In the genomic region with DNA sequence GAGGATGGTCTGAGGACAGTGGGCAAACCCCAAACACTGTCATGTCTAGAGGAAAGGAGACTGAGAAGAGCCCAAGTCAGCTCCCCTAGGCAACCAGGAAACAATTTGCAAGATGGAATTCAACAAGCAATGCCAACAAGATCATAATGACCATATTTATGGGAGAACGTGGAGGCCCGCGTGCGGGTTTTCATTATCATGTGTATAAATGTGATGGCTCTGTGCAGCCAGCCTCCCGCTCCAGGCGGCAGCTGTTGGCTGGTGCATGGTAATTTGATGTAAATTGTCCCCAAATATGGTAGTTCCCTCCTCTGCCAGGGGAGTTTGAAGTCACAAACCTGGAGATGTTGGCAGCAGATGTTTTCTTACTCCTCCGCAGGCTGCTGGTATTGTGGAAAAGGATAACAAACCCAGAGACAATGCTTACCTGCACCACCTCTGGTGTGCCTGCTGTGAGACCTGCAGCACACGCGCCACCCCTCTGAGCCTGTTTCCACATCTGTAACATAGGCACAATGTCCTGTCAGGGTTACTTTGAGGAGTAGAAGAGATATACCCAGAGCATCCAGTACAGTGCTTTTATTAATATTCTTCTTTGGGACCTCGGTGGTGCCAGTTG, we compare ENCODE assay signal across 13 cellular contexts.
"Had no signal": no experiment of that assay in that cellular context is flagged by ENCODE, and none has a peak within 500 bp of the region (broad histone marks: within the 10 kb centered on the region; RNA-seq: fewer than 3 reads in every experiment).

No MANE protein-coding gene starts in this region.

- H3K27me3 ChIP-seq: cardiac muscle cell, esophagus squamous epithelium had no signal

- H3K4me3 ChIP-seq: cardiac muscle cell, esophagus squamous epithelium, left lung, suprapubic skin had no signal

- H3K4me1 ChIP-seq: esophagus squamous epithelium, foreskin keratinocyte, left lung, suprapubic skin had no signal

- H3K36me3 ChIP-seq: cardiac muscle cell, esophagus squamous epithelium, left lung, suprapubic skin, WERI-Rb-1 had no signal

- H3K9me3 ChIP-seq: esophagus squamous epithelium, left lung, suprapubic skin had no signal

- ATAC-seq: activated CD8-positive, alpha-beta T cell treated with anti-CD3 and anti-CD28 coated beads for 36 hours; foreskin keratinocyte; left lung; stimulated activated naive CD8-positive, alpha-beta T cell treated with anti-CD3 and anti-CD28 coated beads, Interleukin-15, Interleukin-2, amounts not matched to agents 100 U/mL and 50 U/mL, for 24 hours had no signal

- DNase-seq: activated CD4-positive, alpha-beta T cell treated with anti-CD3 and anti-CD28 coated beads for 4 hours; activated CD8-positive, alpha-beta T cell treated with anti-CD3 and anti-CD28 coated beads for 36 hours; activated naive CD4-positive, alpha-beta T cell treated with anti-CD3 and anti-CD28 coated beads for 36 hours; esophagus squamous epithelium; foreskin keratinocyte; left lung; mesenchymal stem cell; nephron progenitor cell; stimulated activated CD4-positive, alpha-beta T cell treated with anti-CD3 and anti-CD28 coated beads, Interleukin-2, amount 100 ng/mL, for 48 hours; stimulated activated naive CD8-positive, alpha-beta T cell treated with anti-CD3 and anti-CD28 coated beads, Interleukin-15, Interleukin-2, amounts not matched to agents 100 U/mL and 50 U/mL, for 24 hours; WERI-Rb-1 had no signal

- H3K27ac ChIP-seq: cardiac muscle cell, esophagus squamous epithelium, foreskin keratinocyte, left lung, suprapubic skin, WERI-Rb-1 had no signal
